Comparison of ENCODE assay signal across 15 cellular contexts in genomic region chr17:19364699-19365498, GRCh38. TPM values are rescaled to one million over a fixed set of nuclear protein-coding genes. Genes with fewer than 3 reads are reported as not detected.
DNase-seq lines count a peak whose midpoint lies in the region; ATAC-seq and TF ChIP-seq lines count a peak whose summit lies in the region.
"Had no signal": no experiment of that assay in that cellular context is flagged by ENCODE, and none has a peak within 500 bp of the region (broad histone marks: within the 10 kb centered on the region; RNA-seq: fewer than 3 reads in every experiment).

No MANE protein-coding gene starts in this region.

- no peaks in the 10 kb centered on the region for H3K36me3 ChIP-seq in sigmoid colon

- no peaks in the 10 kb centered on the region for H3K27me3 ChIP-seq in sigmoid colon

- no peak for TF ChIP-seq CTCF in RWPE1 (conservative IDR thresholded peaks at IDR 0.05; ENCODE audit: low read depth)
- no peak for TF ChIP-seq CTCF in epithelial cell of esophagus (IDR thresholded peaks at IDR 0.05; ENCODE audit: insufficient read depth, low read depth, low read length, missing control alignments)
- no peak for TF ChIP-seq CTCF in sigmoid colon (IDR thresholded peaks at IDR 0.05)

- CTCF ChIA-PET in RWPE1 (lab: Yijun Ruan, JAX) = interaction anchor here (0.6 to 2.4 kb wide), 5 partner anchors 9 to 1785 kb away, joined by 3 to 22 read pairs (median 3); no protein-coding TSS in a partner anchor

- 85 to 88% methylated on average over 14 of the region's 14 CpGs for WGBS in sigmoid colon, 2 donors

- POLR2A ChIA-PET in RWPE1 (lab: Yijun Ruan, JAX; ENCODE audit: low non-redundant PET) = no interaction called here

- DNase-seq in NCI-H1694 (lab: John Stamatoyannopoulos, UW) (peak; percentile 47), NCI-H1694 treated with DMSO at 0.1 percent for 48 hours (lab: John Stamatoyannopoulos, UW) (no peak), RWPE1 (ENCODE audit: low spot score) (no peak), epithelial cell of esophagus (ENCODE audit: low read depth) (peak; percentile 50), sigmoid colon (peak; percentile 58), NCI-H526 (lab: John Stamatoyannopoulos, UW) (no peak)
- DNase-seq: CD4-positive, alpha-beta memory T cell; GF-D8; naive B cell; stimulated activated naive CD8-positive, alpha-beta T cell treated with anti-CD3 and anti-CD28 coated beads, Interleukin-15, amount 100 ng/mL, for 72 hours had no signal

- H3K4me3 ChIP-seq in epithelial cell of esophagus (ENCODE audit: low read length) = no peak overlapping the region
- no peak overlapping the region for H3K4me3 ChIP-seq in sigmoid colon

- H3K27ac ChIP-seq in RWPE1 = peak overlapping the region; percentile 2; the same call in 1 of the 2 replicates
- H3K27ac ChIP-seq in sigmoid colon = no peak overlapping the region
- H3K27ac ChIP-seq: 22Rv1 had no signal

- TF ChIP-seq EP300 in sigmoid colon (IDR thresholded peaks at IDR 0.05) = no peak

- H3K9me3 ChIP-seq in sigmoid colon = no peaks in the 10 kb centered on the region

- intact Hi-C loops in sigmoid colon (cut with DNase I) = loop anchor here (5.0 kb wide), 2 partner anchors 47 to 397 kb away; partner anchors contain the start of gene RNF112

- H3K4me1 ChIP-seq in sigmoid colon = peaks cover 0 to 20% (median 17%) of the 10 kb centered on the region in 4 donors

- no peak for TF ChIP-seq POLR2A in sigmoid colon (IDR thresholded peaks at IDR 0.05)

- no peak for ATAC-seq in GM19463 (IDR thresholded peaks at IDR 0.05; ENCODE audit: unreplicated experiment)
- ATAC-seq in HG03097 (IDR thresholded peaks at IDR 0.05; ENCODE audit: low FRiP score, unreplicated experiment) = no peak
- ATAC-seq: stimulated activated naive CD8-positive, alpha-beta T cell treated with anti-CD3 and anti-CD28 coated beads, Interleukin-15, amount 100 ng/mL, for 72 hours had no signal

RNA-seq across cellular contexts. Expression of gene B9D1, which starts 2.4 kb away (rescaled TPM):
- total RNA-seq in sigmoid colon = 10 to 100 TPM; 15.2 to 22.4 (median 16.0) TPM
- 10 to 100 TPM in 1 of 3 donors, 1 to 10 TPM in 2; 6.6 to 12.1 (median 6.9) TPM for polyA plus RNA-seq in sigmoid colon

RNA-seq across cellular contexts. Expression of gene MAPK7, which starts 13.4 kb away (rescaled TPM):
- total RNA-seq in sigmoid colon = 10 to 100 TPM; 22.4 to 45.7 (median 29.5) TPM
- 10 to 100 TPM; 18.3 to 35.9 (median 22.8) TPM for polyA plus RNA-seq in sigmoid colon

RNA-seq across cellular contexts. Expression of gene MFAP4, which starts 22.1 kb away (rescaled TPM):
- 100 to 1,000 TPM; 189 to 324 (median 195) TPM for total RNA-seq in sigmoid colon
- polyA plus RNA-seq in sigmoid colon = 10 to 100 TPM in 2 of 3 donors, 1 to 10 TPM in 1; 9.9 to 52.2 (median 42.0) TPM
- total RNA-seq: activated CD8-positive, alpha-beta memory T cell treated with anti-CD3 and anti-CD28 coated beads for 36 hours; CD4-positive, alpha-beta memory T cell; NCI-H460 had no signal
- polyA plus RNA-seq: CD4-positive, alpha-beta memory T cell had no signal

RNA-seq across cellular contexts. Expression of gene RNF112, which starts 46.1 kb away (rescaled TPM):
- total RNA-seq in sigmoid colon = 1 to 10 TPM; 3.8 to 8.6 (median 7.8) TPM
- polyA plus RNA-seq in sigmoid colon = 1 to 10 TPM in 1 of 3 donors, under 1 TPM in 2; 0.60 to 7.2 (median 0.92) TPM

Comparison
In these comparisons a context has a peak if more than half of its experiments do, and no peak if none do; other contexts are left out.
1. DNase-seq: peak in NCI-H1694 (single experiment), epithelial cell of esophagus (single experiment) and sigmoid colon (single experiment); none in NCI-H1694 treated with DMSO at 0.1 percent for 48 hours (single experiment), RWPE1 (single experiment) and NCI-H526 (0 of 2).